Comparison of ENCODE assay signal across 12 cellular contexts in the genomic region with DNA sequence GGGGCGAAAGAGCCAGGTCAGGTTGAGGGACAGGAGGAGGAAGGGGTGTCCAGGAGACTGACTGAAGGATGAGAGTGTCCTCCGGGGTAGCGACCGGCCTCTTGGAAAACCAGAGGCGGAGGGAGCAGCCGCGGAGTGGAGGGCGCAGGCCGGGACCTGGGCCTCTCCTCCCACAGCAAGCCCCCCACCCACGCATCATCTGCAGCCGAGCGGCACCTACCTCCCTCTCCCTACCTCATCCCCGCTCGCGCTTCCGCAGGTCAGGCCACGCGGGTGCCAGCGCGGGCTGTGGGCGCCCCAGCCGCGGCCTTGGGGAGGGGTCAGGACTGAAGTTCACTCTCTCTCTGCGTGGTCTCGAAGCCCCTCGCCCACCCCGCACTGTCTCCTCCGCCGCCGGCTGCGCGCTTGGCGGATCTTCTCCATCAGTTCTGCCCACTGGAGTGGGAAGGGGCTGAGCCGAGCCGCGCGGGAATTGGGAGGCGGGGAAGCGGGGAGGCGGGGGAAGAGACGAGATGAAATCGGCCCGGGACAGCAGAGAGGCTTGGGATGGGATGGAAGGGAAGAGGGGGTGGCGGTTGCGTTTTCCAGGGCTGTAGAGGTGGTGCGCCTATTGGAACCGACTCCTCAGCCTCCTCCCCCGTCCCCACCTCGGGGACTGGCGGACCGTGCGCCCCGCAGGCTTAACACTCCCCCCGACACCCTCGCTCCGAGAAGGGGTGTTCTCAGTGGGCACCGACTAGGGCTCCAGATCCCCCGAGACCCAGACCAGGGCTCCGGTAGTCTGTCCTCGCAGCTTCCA. TPM values are rescaled to one million over a fixed set of nuclear protein-coding genes. Genes with fewer than 3 reads are reported as not detected.
DNase-seq lines count a peak whose midpoint lies in the region; ATAC-seq, FAIRE-seq and TF ChIP-seq lines count a peak whose summit lies in the region.
"Had no signal": no experiment of that assay in that cellular context is flagged by ENCODE, and none has a peak within 500 bp of the region (broad histone marks: within the 10 kb centered on the region; RNA-seq: fewer than 3 reads in every experiment).

No MANE protein-coding gene starts in this region.

- WGBS in stomach, 5 donors = 1 to 5% (median 2%) methylated on average over 22 to 59 of the region's 60 CpGs

- peak overlapping the region; percentile 83 for H2AFZ ChIP-seq in Loucy (ENCODE audit: low read length)

- H3K27me3 ChIP-seq in Loucy (ENCODE audit: insufficient read depth, low read length, poor library complexity, severe bottlenecking) (no peaks in the 10 kb centered on the region), bronchial epithelial cell (ENCODE audit: control insufficient read depth, insufficient read depth, low read length) (peaks cover 12% of the 10 kb centered on the region), stomach (peaks cover 6 to 40% (median 34%) of the 10 kb centered on the region in 3 donors), HAP-1 (ENCODE audit: low read depth) (no peaks in the 10 kb centered on the region)

- no peak for TF ChIP-seq EP300 in stomach (IDR thresholded peaks at IDR 0.05)

- TF ChIP-seq POLR2A in stomach (IDR thresholded peaks at IDR 0.05) = no peak

- intact Hi-C loops in stomach (cut with DNase I; ENCODE audit: low total_unique reads) = no loop called here

- no peak for ATAC-seq in HG02852 (IDR thresholded peaks at IDR 0.05; ENCODE audit: unreplicated experiment)

- DNase-seq in bronchial epithelial cell (ENCODE audit: low read depth) (no peak), left kidney (ENCODE audit: low read depth, low spot score) (peak; percentile 73), stomach (no peak), GOT3 (lab: John Stamatoyannopoulos, UW) (no peak), HAP-1 (ENCODE audit: low spot score in 2 of 2) (no peak), NCI-H446 (lab: John Stamatoyannopoulos, UW) (no peak)
- DNase-seq: activated CD4-positive, alpha-beta memory T cell treated with anti-CD3 and anti-CD28 coated beads for 36 hours; NCI-H2029 treated with DMSO at 0.1 percent for 48 hours; stimulated activated CD4-positive, alpha-beta T cell treated with anti-CD3 and anti-CD28 coated beads, Interleukin-4, amount 100 ng/mL, for 1 hour had no signal

- H3K27ac ChIP-seq in stomach = peak overlapping the region in 1 of 5 donors; percentile 24

- no peaks in the 10 kb centered on the region for H3K9me2 ChIP-seq in Loucy (replicated peaks; ENCODE audit: low read depth, low read length)

- peaks cover 42% of the 10 kb centered on the region for H3K79me2 ChIP-seq in Loucy (ENCODE audit: insufficient read depth, low read length)

- peak overlapping the region; percentile 80 for H3K9ac ChIP-seq in Loucy (ENCODE audit: low read depth, low read length, poor library complexity, severe bottlenecking)

- H3K4me2 ChIP-seq in Loucy (ENCODE audit: low read depth, low read length, poor library complexity, severe bottlenecking) = peak overlapping the region; percentile 83

- H3K36me3 ChIP-seq in Loucy (ENCODE audit: insufficient read depth, low read length) = no peaks in the 10 kb centered on the region
- H3K36me3 ChIP-seq in bronchial epithelial cell (ENCODE audit: control insufficient read depth, insufficient read depth, low read length) = no peaks in the 10 kb centered on the region
- H3K36me3 ChIP-seq in stomach = no peaks in the 10 kb centered on the region
- no peaks in the 10 kb centered on the region for H3K36me3 ChIP-seq in HAP-1 (replicated peaks)

- TF ChIP-seq CTCF in Loucy (conservative IDR thresholded peaks at IDR 0.05; ENCODE audit: low read length) (no peak), bronchial epithelial cell (IDR thresholded peaks at IDR 0.05; ENCODE audit: insufficient read depth, low read length, severe bottlenecking) (no peak), stomach (IDR thresholded peaks at IDR 0.05) (no peak)

- FAIRE-seq in bronchial epithelial cell (lab: Jason Lieb, UNC) = no peak
- FAIRE-seq: endothelial cell of umbilical vein had no signal

- no peaks in the 10 kb centered on the region for H3K9me3 ChIP-seq in Loucy (ENCODE audit: insufficient read depth, low read depth, low read length)
- H3K9me3 ChIP-seq in stomach = no peaks in the 10 kb centered on the region
- H3K9me3 ChIP-seq in HAP-1 = no peaks in the 10 kb centered on the region

- no peaks in the 10 kb centered on the region for H4K20me1 ChIP-seq in Loucy (ENCODE audit: insufficient read depth, low read length, poor library complexity, severe bottlenecking)

- in situ Hi-C loops in HAP-1 (cut with MboI; ENCODE audit: low sequenced_read_pairs) = no loop called here

- peaks cover 5% of the 10 kb centered on the region for H3K4me1 ChIP-seq in Loucy (ENCODE audit: insufficient read depth, low read length, poor library complexity, severe bottlenecking)
- H3K4me1 ChIP-seq in stomach = peaks cover 0 to 26% (median 14%) of the 10 kb centered on the region in 4 donors
- H3K4me1 ChIP-seq in HAP-1 = no peaks in the 10 kb centered on the region

- no peaks in the 10 kb centered on the region for H3F3A ChIP-seq in Loucy (ENCODE audit: low read depth)

- H3K4me3 ChIP-seq in Loucy (ENCODE audit: low read length, poor library complexity, severe bottlenecking) (peak overlapping the region; percentile 85), bronchial epithelial cell (ENCODE audit: low read depth, low read length) (peak overlapping the region; percentile 32), stomach (peak overlapping the region; percentile 36 to 48 (median 43)), HAP-1 (no peak overlapping the region)

RNA-seq across cellular contexts. Expression of a gene that starts 1.8 kb away (rescaled TPM):
- total RNA-seq in bronchial epithelial cell (0.13 TPM in 1 of 2 replicates, not detected in the other), stomach (1 to 10 TPM in 3 of 5 donors, under 1 TPM in 2; under 0.01 to 9.0 (median 1.9) TPM)
- polyA plus RNA-seq in stomach = under 1 TPM; 0.37 to 0.46 (median 0.38) TPM
- total RNA-seq: activated CD4-positive, alpha-beta memory T cell treated with anti-CD3 and anti-CD28 coated beads for 36 hours; endothelial cell of umbilical vein had no signal
